In genomic region chr6:20182069-20182468, GRCh38 we compare ENCODE assay signal across 18 cellular contexts. TPM values are rescaled to one million over a fixed set of nuclear protein-coding genes. Genes with fewer than 3 reads are reported as not detected.
DNase-seq lines count a peak whose midpoint lies in the region; ATAC-seq and TF ChIP-seq lines count a peak whose summit lies in the region.
"Had no signal": no experiment of that assay in that cellular context is flagged by ENCODE, and none has a peak within 500 bp of the region (broad histone marks: within the 10 kb centered on the region; RNA-seq: fewer than 3 reads in every experiment).

No MANE protein-coding gene starts in this region.

- H3K9me3 Mint-ChIP-seq in endothelial cell (ENCODE audit: unreplicated experiment), result no peaks in the 10 kb centered on the region

- H3K27ac Mint-ChIP-seq in endothelial cell (ENCODE audit: unreplicated experiment), result no peak overlapping the region

- H3K36me3 ChIP-seq in right atrium auricular region (no peaks in the 10 kb centered on the region), heart left ventricle (peaks cover 0 to 4% (median 0%) of the 10 kb centered on the region in 9 donors), PC-3 (ENCODE audit: low read depth, low read length) (no peaks in the 10 kb centered on the region), thyroid gland (no peaks in the 10 kb centered on the region), testis (ENCODE audit: low read depth, missing control alignments) (no peaks in the 10 kb centered on the region), sigmoid colon (peaks cover 0 to 5% (median 2%) of the 10 kb centered on the region in 4 donors)

- CTCF ChIA-PET in PC-3 (lab: Charles Lee), result no interaction called here

- intact Hi-C loops in heart left ventricle (cut with DNase I), result no loop called here
- intact Hi-C loops in PC-3 (cut with micrococcal nuclease), result no loop called here
- intact Hi-C loops in thyroid gland (cut with DNase I), result no loop called here
- intact Hi-C loops in testis (cut with DNase I; ENCODE audit: low total_unique reads), result no loop called here
- intact Hi-C loops in sigmoid colon (cut with DNase I), result no loop called here

- no peak for TF ChIP-seq EP300 in sigmoid colon (IDR thresholded peaks at IDR 0.05)

- peaks cover 0 to 28% of the 10 kb centered on the region in 2 donors for H3K4me1 ChIP-seq in right atrium auricular region
- peaks cover 0 to 28% (median 8%) of the 10 kb centered on the region in 12 donors for H3K4me1 ChIP-seq in heart left ventricle
- H3K4me1 ChIP-seq in PC-3 (ENCODE audit: insufficient read depth, low read length), result peaks cover 15% of the 10 kb centered on the region
- H3K4me1 ChIP-seq in thyroid gland, result peaks cover 11 to 20% of the 10 kb centered on the region in 2 donors
- H3K4me1 ChIP-seq in testis, result peaks cover 6% of the 10 kb centered on the region
- peaks cover 0 to 30% (median 22%) of the 10 kb centered on the region in 4 donors for H3K4me1 ChIP-seq in sigmoid colon

- H3K4me2 ChIP-seq in PC-3 (ENCODE audit: low read length), result no peak overlapping the region

- DNase-seq in right atrium auricular region (ENCODE audit: low spot score), result no peak
- DNase-seq in heart left ventricle, result no peak
- no peak for DNase-seq in PC-3
- DNase-seq in endothelial cell (ENCODE audit: low spot score), result no peak
- no peak for DNase-seq in thyroid gland
- no peak for DNase-seq in SW 1271 (lab: John Stamatoyannopoulos, UW)
- no peak for DNase-seq in testis
- no peak for DNase-seq in sigmoid colon
- DNase-seq: C1 segment of cervical spinal cord; Calu3; CD4-positive, alpha-beta memory T cell; COR-L47; DMS53; DMS79 treated with DMSO at 0.1 percent for 48 hours; GF-D8; GM23248; H7; HCEC 1CT had no signal

- ATAC-seq in heart left ventricle (no peak), PC-3 (no peak)

- no peaks in the 10 kb centered on the region for H3K79me2 ChIP-seq in PC-3 (ENCODE audit: low read length)

- peaks cover 1% of the 10 kb centered on the region for H3K27me3 Mint-ChIP-seq in endothelial cell (ENCODE audit: unreplicated experiment)
- H3K27me3 Mint-ChIP-seq: CD4-positive, alpha-beta memory T cell had no signal

- H3K9me3 ChIP-seq in right atrium auricular region, result no peaks in the 10 kb centered on the region
- H3K9me3 ChIP-seq in heart left ventricle, result peaks cover 0 to 11% (median 0%) of the 10 kb centered on the region in 12 donors
- H3K9me3 ChIP-seq in PC-3 (ENCODE audit: low read length), result no peaks in the 10 kb centered on the region
- H3K9me3 ChIP-seq in thyroid gland, result no peaks in the 10 kb centered on the region
- no peaks in the 10 kb centered on the region for H3K9me3 ChIP-seq in testis
- no peaks in the 10 kb centered on the region for H3K9me3 ChIP-seq in sigmoid colon

- H2AFZ ChIP-seq in PC-3 (ENCODE audit: low read length), result no peak overlapping the region
- H2AFZ ChIP-seq: GM23248 had no signal

- H3K27ac ChIP-seq in right atrium auricular region, result peak overlapping the region; percentile 71 to 79
- H3K27ac ChIP-seq in heart left ventricle, result peak overlapping the region in 3 of 12 donors; percentile 45 to 67 (median 55)
- H3K27ac ChIP-seq in PC-3 (ENCODE audit: low read length), result peak overlapping the region; percentile 61; the same call in 1 of the 2 replicates
- peak overlapping the region in 2 of 3 donors; percentile 64 to 83 for H3K27ac ChIP-seq in thyroid gland
- no peak overlapping the region for H3K27ac ChIP-seq in testis
- no peak overlapping the region for H3K27ac ChIP-seq in sigmoid colon
- H3K27ac ChIP-seq: GM23248 had no signal

- TF ChIP-seq CTCF in right atrium auricular region (IDR thresholded peaks at IDR 0.05) (no peak), heart left ventricle (IDR thresholded peaks at IDR 0.05) (no peak), PC-3 (conservative IDR thresholded peaks at IDR 0.05; ENCODE audit: low read depth, low read length) (no peak), endothelial cell (IDR thresholded peaks at IDR 0.05; ENCODE audit: unreplicated experiment) (no peak), thyroid gland (IDR thresholded peaks at IDR 0.05) (no peak), testis (IDR thresholded peaks at IDR 0.05) (no peak), sigmoid colon (IDR thresholded peaks at IDR 0.05) (no peak)

- peaks cover 4% of the 10 kb centered on the region for H3F3A ChIP-seq in PC-3 (ENCODE audit: low read length, unreplicated experiment)

- peaks cover 3% of the 10 kb centered on the region for H3K4me1 Mint-ChIP-seq in endothelial cell (ENCODE audit: unreplicated experiment)

- POLR2A ChIA-PET in PC-3 (lab: Charles Lee; ENCODE audit: unreplicated experiment), result no interaction called here

- H3K9me2 ChIP-seq in PC-3 (replicated peaks; ENCODE audit: low read length), result no peaks in the 10 kb centered on the region

- H3K4me3 Mint-ChIP-seq in endothelial cell (ENCODE audit: unreplicated experiment), result peak overlapping the region; percentile 4

- no peak for TF ChIP-seq POLR2A in heart left ventricle (IDR thresholded peaks at IDR 0.05)
- TF ChIP-seq POLR2A in thyroid gland (IDR thresholded peaks at IDR 0.05), result no peak
- TF ChIP-seq POLR2A in testis (IDR thresholded peaks at IDR 0.05), result no peak
- TF ChIP-seq POLR2A in sigmoid colon (IDR thresholded peaks at IDR 0.05), result no peak

- no peak overlapping the region for H3K9ac ChIP-seq in PC-3 (ENCODE audit: low read length)
- H3K9ac ChIP-seq: GM23248 had no signal

- peaks cover 23% of the 10 kb centered on the region for H3K36me3 Mint-ChIP-seq in endothelial cell (ENCODE audit: low read depth, unreplicated experiment)

- H4K20me1 ChIP-seq in PC-3 (ENCODE audit: low read length), result no peaks in the 10 kb centered on the region

- H3K4me3 ChIP-seq in right atrium auricular region (no peak overlapping the region), heart left ventricle (no peak overlapping the region), PC-3 (ENCODE audit: low read length) (no peak overlapping the region), thyroid gland (replicated peaks in 1 of 3) (no peak overlapping the region), testis (no peak overlapping the region), sigmoid colon (no peak overlapping the region)
- H3K4me3 ChIP-seq: GM23248 had no signal

- WGBS in heart left ventricle, 4 donors, result 95 to 100% (median 98%) methylated on average over 2 of the region's 2 CpGs
- WGBS in thyroid gland, 2 donors, result 95 to 97% methylated on average over 2 of the region's 2 CpGs
- WGBS in testis, 2 donors, result 96 to 100% methylated on average over 2 of the region's 2 CpGs
- WGBS in sigmoid colon, 2 donors, result 94 to 95% methylated on average over 2 of the region's 2 CpGs

- no TSS peak for BruUV-seq in PC-3 (replicated peaks; lab: Mats Ljungman, UMichigan)

- H3K27me3 ChIP-seq in right atrium auricular region, result no peaks in the 10 kb centered on the region
- H3K27me3 ChIP-seq in heart left ventricle, result no peaks in the 10 kb centered on the region
- H3K27me3 ChIP-seq in PC-3 (ENCODE audit: low read length), result no peaks in the 10 kb centered on the region
- no peaks in the 10 kb centered on the region for H3K27me3 ChIP-seq in thyroid gland
- H3K27me3 ChIP-seq in testis, result no peaks in the 10 kb centered on the region
- no peaks in the 10 kb centered on the region for H3K27me3 ChIP-seq in sigmoid colon

RNA-seq across cellular contexts. Expression of gene MBOAT1, which starts 30.2 kb away (rescaled TPM):
- total RNA-seq in right atrium auricular region (1 to 10 TPM; 5.0 to 7.0 TPM), heart left ventricle (10 to 100 TPM in 2 of 9 donors, 1 to 10 TPM in 7; 2.6 to 14.4 (median 4.3) TPM), PC-3 (2014; rRNA removed) (8.4 and 10.3 TPM in 2 replicates), endothelial cell (ENCODE audit: unreplicated experiment) (10.7 TPM), thyroid gland (10 to 100 TPM in 3 of 4 donors, 1 to 10 TPM in 1; 9.6 to 24.3 (median 12.6) TPM), testis (1 to 10 TPM; 4.1 to 5.3 TPM), sigmoid colon (10 to 100 TPM in 3 of 4 donors, 1 to 10 TPM in 1; 6.9 to 15.6 (median 11.0) TPM)
- polyA plus RNA-seq in heart left ventricle (1 to 10 TPM; 2.1 to 2.5 TPM), testis (ENCODE audit: insufficient read depth, low read depth, low replicate concordance) (4.5 TPM), sigmoid colon (10 to 100 TPM in 1 of 3 donors, 1 to 10 TPM in 2; 2.4 to 16.6 (median 3.5) TPM)

Comparison
In these comparisons a context has a peak if more than half of its experiments do, and no peak if none do; other contexts are left out.
1. H3K27ac ChIP-seq: peak in right atrium auricular region (2 of 2), PC-3 (single experiment) and thyroid gland (2 of 3); none in testis (0 of 2) and sigmoid colon (0 of 4).